ENCODE assay signal across 26 cellular contexts in genomic region chr4:60250657-60251056, GRCh38.
"Had no signal": no experiment of that assay in that cellular context is flagged by ENCODE, and none has a peak within 500 bp of the region (broad histone marks: within the 10 kb centered on the region; RNA-seq: fewer than 3 reads in every experiment).

No MANE protein-coding gene starts in this region.

- H3K27me3 Mint-ChIP-seq: naive B cell; stimulated activated memory B cell treated with anti-CD40 and anti-IgM and Interleukin-4, amounts not matched to agents 10 μg/mL and 1 μg/mL and 100 μg/mL, for 72 hours; stimulated activated naive CD8-positive, alpha-beta T cell treated with anti-CD3 and anti-CD28 coated beads, Interleukin-15, amount 100 ng/mL, for 72 hours; type B pancreatic cell had no signal

- H3K27ac Mint-ChIP-seq: mesothelial cell of epicardium; naive B cell; natural killer cell; stimulated activated memory B cell treated with anti-CD40 and anti-IgM and Interleukin-4, amounts not matched to agents 10 μg/mL and 1 μg/mL and 100 μg/mL, for 72 hours; stimulated activated naive CD8-positive, alpha-beta T cell treated with anti-CD3 and anti-CD28 coated beads, Interleukin-15, amount 100 ng/mL, for 72 hours; type B pancreatic cell had no signal

- H3K36me3 Mint-ChIP-seq: mesothelial cell of epicardium; naive B cell; stimulated activated memory B cell treated with anti-CD40 and anti-IgM and Interleukin-4, amounts not matched to agents 10 μg/mL and 1 μg/mL and 100 μg/mL, for 72 hours; type B pancreatic cell had no signal

- H3K4me1 ChIP-seq: left ventricle myocardium inferior, pancreas, prostate gland, tibial nerve, uterus had no signal

- H3K4me3 Mint-ChIP-seq: mesothelial cell of epicardium; naive B cell; natural killer cell; stimulated activated memory B cell treated with anti-CD40 and anti-IgM and Interleukin-4, amounts not matched to agents 10 μg/mL and 1 μg/mL and 100 μg/mL, for 72 hours; stimulated activated naive CD8-positive, alpha-beta T cell treated with anti-CD3 and anti-CD28 coated beads, Interleukin-15, amount 100 ng/mL, for 72 hours; type B pancreatic cell had no signal

- H3K9me3 ChIP-seq: left ventricle myocardium inferior, pancreas, prostate gland, tibial nerve, uterus had no signal

- H2AFZ ChIP-seq: hepatocyte had no signal

- FAIRE-seq: pancreas had no signal

- H3K79me2 ChIP-seq: hepatocyte had no signal

- H3K27me3 ChIP-seq: hepatocyte, pancreas, tibial nerve, uterus had no signal

- H3K36me3 ChIP-seq: left ventricle myocardium inferior, pancreas, prostate gland, tibial nerve, uterus had no signal

- H3K4me2 ChIP-seq: hepatocyte, smooth muscle cell had no signal

- H3K4me3 ChIP-seq: hepatocyte, left ventricle myocardium inferior, lung, pancreas, prostate gland, smooth muscle cell, tibial nerve, uterus had no signal

- H3K9me3 Mint-ChIP-seq: type B pancreatic cell had no signal

- H3K27ac ChIP-seq: hepatocyte, left ventricle myocardium inferior, pancreas, prostate gland, tibial nerve, uterus had no signal

- H3K4me1 Mint-ChIP-seq: mesothelial cell of epicardium; naive B cell; natural killer cell; stimulated activated memory B cell treated with anti-CD40 and anti-IgM and Interleukin-4, amounts not matched to agents 10 μg/mL and 1 μg/mL and 100 μg/mL, for 72 hours; stimulated activated naive CD8-positive, alpha-beta T cell treated with anti-CD3 and anti-CD28 coated beads, Interleukin-15, amount 100 ng/mL, for 72 hours had no signal

- ATAC-seq: natural killer cell; pancreas; right cardiac atrium; stimulated activated memory B cell treated with anti-CD40 and anti-IgM and Interleukin-4, amounts not matched to agents 10 μg/mL and 1 μg/mL and 100 μg/mL, for 72 hours; stimulated activated naive CD8-positive, alpha-beta T cell treated with anti-CD3 and anti-CD28 coated beads, Interleukin-15, amount 100 ng/mL, for 72 hours had no signal

- DNase-seq: islet precursor cell; left ventricle myocardium inferior; mesendoderm; naive B cell; natural killer cell; nucleus accumbens; pancreas; posterior cingulate gyrus; retina; right cardiac atrium; stimulated activated CD4-positive, alpha-beta T cell treated with anti-CD3 and anti-CD28 coated beads, Interleukin-1b, Interleukin-23, amount 100 ng/mL, for 48 hours; stimulated activated CD4-positive, alpha-beta T cell treated with anti-CD3 and anti-CD28 coated beads, Interleukin-2, amount 100 ng/mL, for 48 hours; stimulated activated CD4-positive, alpha-beta T cell treated with anti-CD3 and anti-CD28 coated beads, Interleukin-4, amount 100 ng/mL, for 4 hours; stimulated activated CD8-positive, alpha-beta memory T cell treated with anti-CD3 and anti-CD28 coated beads, Interleukin-4, amount 100 ng/mL, for 48 hours; stimulated activated naive CD4-positive, alpha-beta T cell treated with Interleukin-2 at 50 U/mL for 16 hours; stimulated activated naive CD8-positive, alpha-beta T cell treated with anti-CD3 and anti-CD28 coated beads, Interleukin-15, amount 100 ng/mL, for 72 hours; substantia nigra; uterus had no signal
